Comparison of ENCODE assay signal across 1 cellular context in the genomic region with DNA sequence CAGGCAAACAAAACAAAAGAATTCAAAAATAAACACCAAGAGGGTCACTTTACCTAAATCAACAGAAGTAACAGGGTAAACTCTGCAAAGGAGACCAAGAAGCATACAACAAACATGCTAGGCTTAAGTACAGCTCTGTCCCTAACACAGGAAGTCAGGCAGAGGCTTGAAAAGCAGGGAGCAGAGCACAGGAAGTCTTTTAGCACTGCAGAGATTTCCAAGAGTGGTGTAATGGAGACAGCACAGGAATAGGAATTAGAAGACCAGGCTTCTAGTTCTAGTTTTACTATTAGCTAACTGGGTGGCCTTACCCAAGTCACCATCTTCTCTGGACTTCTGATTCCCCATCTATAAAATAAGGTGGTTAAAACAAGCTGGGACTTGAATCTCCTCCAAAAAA.
TF ChIP-seq lines count a peak whose summit lies in the region.

No MANE protein-coding gene starts in this region.

TF ChIP-seq in endothelial cell of umbilical vein, 7 proteins besides CTCF, POLR2A, EP300 and RAD21:
- no peak for TF ChIP-seq GATA2 (IDR thresholded peaks at IDR 0.05; ENCODE audit: insufficient read depth, insufficient read length, low read depth, low read length)
- no peak for TF ChIP-seq POLR2AphosphoS5 (IDR thresholded peaks at IDR 0.05; ENCODE audit: insufficient read depth, low read depth, low read length)
- no peak for TF ChIP-seq EZH2 (IDR thresholded peaks at IDR 0.05; ENCODE audit: borderline replicate concordance, low read depth, low read length, severe bottlenecking)
- no peak for TF ChIP-seq MYC (IDR thresholded peaks at IDR 0.05; ENCODE audit: low read depth, low read length)
